In the genomic region with DNA sequence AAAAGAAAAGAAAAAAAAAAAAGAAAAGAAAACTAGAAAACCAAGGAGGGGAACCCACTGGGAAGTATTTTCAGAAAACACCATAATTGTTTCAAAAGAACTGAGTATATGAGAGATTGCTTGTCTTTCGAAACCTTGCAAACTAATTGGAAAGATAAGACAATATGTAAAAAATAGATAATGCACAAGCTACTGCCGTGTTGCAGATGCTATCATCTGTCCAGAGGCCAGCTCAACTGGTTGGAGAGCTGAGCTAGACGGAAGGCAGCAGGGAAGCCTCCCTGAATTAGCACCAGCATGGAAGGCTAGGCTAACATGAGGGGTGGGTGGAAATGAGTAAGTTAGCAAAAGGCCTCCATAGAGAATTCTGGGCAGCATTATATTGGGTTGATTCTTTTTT, we compare ENCODE assay signal across 26 cellular contexts. TPM values are rescaled to one million over a fixed set of nuclear protein-coding genes. Genes with fewer than 3 reads are reported as not detected.
"Had no signal": no experiment of that assay in that cellular context is flagged by ENCODE, and none has a peak within 500 bp of the region (broad histone marks: within the 10 kb centered on the region; RNA-seq: fewer than 3 reads in every experiment).

No MANE protein-coding gene starts in this region.

- ATAC-seq: activated CD8-positive, alpha-beta T cell treated with anti-CD3 and anti-CD28 coated beads for 36 hours; activated T-cell treated with anti-CD3 and anti-CD28 coated beads, Interleukin-2, amount 50 U/mL, for 4 hours; activated T-helper 17 cell treated with anti-CD3 and anti-CD28 coated beads, Interleukin-2, amount 50 U/mL, for 72 hours; esophagus mucosa; foreskin keratinocyte; gastrocnemius medialis; heart left ventricle; WTC11 had no signal

- H3K9me3 ChIP-seq: gastrocnemius medialis, heart left ventricle had no signal

- H3K36me3 ChIP-seq: gastrocnemius medialis, heart left ventricle had no signal

- DNase-seq: activated CD4-positive, alpha-beta T cell treated with anti-CD3 and anti-CD28 coated beads for 1 hour; activated CD4-positive, alpha-beta T cell treated with anti-CD3 and anti-CD28 coated beads for 4 hours; activated CD4-positive, alpha-beta T cell treated with anti-CD3 and anti-CD28 coated beads, Interleukin-2, amount 50 U/mL, for 1 hour; activated CD4-positive, alpha-beta T cell treated with anti-CD3 and anti-CD28 coated beads, Interleukin-2, amount 50 U/mL, for 48 hours; activated CD8-positive, alpha-beta memory T cell treated with anti-CD3 and anti-CD28 coated beads for 24 hours; activated CD8-positive, alpha-beta T cell treated with anti-CD3 and anti-CD28 coated beads for 36 hours; activated effector memory CD4-positive, alpha-beta T cell treated with Interleukin-2 at 50 U/mL for 16 hours; activated gamma-delta T cell treated with Interleukin-2 at 50 U/mL for 16 hours; activated naive CD4-positive, alpha-beta T cell treated with anti-CD3 and anti-CD28 coated beads, Interleukin-2, amount 50 U/mL, for 16 hours; activated naive CD4-positive, alpha-beta T cell treated with Interleukin-2 at 50 U/mL for 16 hours; activated T-cell treated with anti-CD3 and anti-CD28 coated beads, Interleukin-2, amount 50 U/mL, for 4 hours; amniotic stem cell; anterior cingulate cortex; caudate nucleus; effector CD8-positive, alpha-beta T cell; foreskin keratinocyte; gastrocnemius medialis; glutamatergic neuron; heart left ventricle; T-helper 2 cell had no signal

- H3K27ac ChIP-seq: epithelial cell of prostate, foreskin keratinocyte, gastrocnemius medialis, heart left ventricle, VCaP had no signal

- H3K27me3 ChIP-seq: gastrocnemius medialis, heart left ventricle had no signal

- H3K4me3 ChIP-seq: gastrocnemius medialis, heart left ventricle had no signal

- H3K4me1 ChIP-seq: foreskin keratinocyte, gastrocnemius medialis, heart left ventricle had no signal

RNA-seq across cellular contexts. Expression of a gene that starts 16.2 kb away (rescaled TPM):
- total RNA-seq: T-helper 1 cell treated with Interleukin-12 subunit alpha and Interleukin-12 subunit beta and Interleukin-4 antibody, amounts not matched to agents 30 ng/mL and 1 ng/mL, for 36 hours had no signal
